ENCODE assay signal across 14 cellular contexts in genomic region chr21:29524055-29524454, GRCh38.
DNase-seq lines count a peak whose midpoint lies in the region; ATAC-seq and TF ChIP-seq lines count a peak whose summit lies in the region.
"Had no signal": no experiment of that assay in that cellular context is flagged by ENCODE, and none has a peak within 500 bp of the region (broad histone marks: within the 10 kb centered on the region; RNA-seq: fewer than 3 reads in every experiment).

No MANE protein-coding gene starts in this region.

- no peak overlapping the region for H2BK20ac ChIP-seq in IMR-90 (ENCODE audit: low read depth, low read length)

- H3K4ac ChIP-seq in IMR-90 (ENCODE audit: low read depth, low read length): no peak overlapping the region

- DNase-seq in IMR-90 (no peak), amniotic epithelial cell (ENCODE audit: low read depth) (peak; percentile 42), right cardiac atrium (peak in 1 of 3 donors; percentile 20), sigmoid colon (no peak), NCI-H2081 treated with DMSO at 0.1 percent for 48 hours (lab: John Stamatoyannopoulos, UW) (no peak), NCI-H524 treated with DMSO at 0.1 percent for 48 hours (lab: John Stamatoyannopoulos, UW) (no peak), retina (no peak)
- DNase-seq: C1 segment of cervical spinal cord; CD4-positive, alpha-beta T cell; DMS79; GOT3; H9 had no signal

- intact Hi-C loops in IMR-90 (cut with micrococcal nuclease): no loop called here
- intact Hi-C loops in right cardiac atrium (cut with DNase I): no loop called here
- intact Hi-C loops in sigmoid colon (cut with DNase I): no loop called here

- CTCF ChIA-PET in IMR-90 (lab: Yijun Ruan, JAX): interaction anchor here (1.8 kb wide), 1 partner anchor 10 kb away, joined by 3 read pairs; no protein-coding TSS in a partner anchor

- H3K4me1 ChIP-seq in IMR-90 (ENCODE audit: control insufficient read depth, insufficient read depth, low read length) (no peaks in the 10 kb centered on the region), right cardiac atrium (ENCODE audit: control insufficient read depth, insufficient read depth, low read length) (no peaks in the 10 kb centered on the region), sigmoid colon (peaks cover 0 to 16% (median 9%) of the 10 kb centered on the region in 4 donors)

- no peak for TF ChIP-seq RAD21 in IMR-90 (IDR thresholded peaks at IDR 0.05; ENCODE audit: low read length)

- dilution Hi-C loops in IMR-90 (cut with HindIII; ENCODE audit: low sequenced_read_pairs, unreplicated experiment): no loop called here

- no peaks in the 10 kb centered on the region for H4K20me1 ChIP-seq in IMR-90 (ENCODE audit: insufficient read depth, low read length)

- no peak overlapping the region for H3K56ac ChIP-seq in IMR-90 (ENCODE audit: extremely low read depth, insufficient read depth, low read length)

- TF ChIP-seq POLR2A in IMR-90 (IDR thresholded peaks at IDR 0.05; ENCODE audit: low read depth, low read length) (no peak), sigmoid colon (IDR thresholded peaks at IDR 0.05) (no peak)

- H3K9me1 ChIP-seq in IMR-90 (ENCODE audit: insufficient read depth, low read length): no peaks in the 10 kb centered on the region

- peaks cover 7% of the 10 kb centered on the region for H3K9me3 ChIP-seq in IMR-90 (ENCODE audit: control insufficient read depth, insufficient read depth, low read length)
- H3K9me3 ChIP-seq in right cardiac atrium (ENCODE audit: control insufficient read depth, low read length): no peaks in the 10 kb centered on the region
- peaks cover 0 to 11% (median under 1%) of the 10 kb centered on the region in 4 donors for H3K9me3 ChIP-seq in sigmoid colon

- in situ Hi-C loops in IMR-90 (cut with MboI; ENCODE audit: low sequenced_read_pairs): no loop called here

- H2AFZ ChIP-seq in IMR-90 (replicated peaks; ENCODE audit: low read length, poor library complexity): no peak overlapping the region

- H3K27ac ChIP-seq in IMR-90 (ENCODE audit: insufficient read depth, low read length) (no peak overlapping the region), right cardiac atrium (ENCODE audit: low read length) (no peak overlapping the region), sigmoid colon (peak overlapping the region in 3 of 4 donors; percentile 5 to 10 (median 9))
- H3K27ac ChIP-seq: HL-60 had no signal

- H2AK5ac ChIP-seq in IMR-90 (ENCODE audit: low read depth, low read length): no peak overlapping the region

- H3K27me3 ChIP-seq in IMR-90 (ENCODE audit: control insufficient read depth, insufficient read depth, low read length) (no peaks in the 10 kb centered on the region), right cardiac atrium (ENCODE audit: control insufficient read depth, insufficient read depth) (no peaks in the 10 kb centered on the region), sigmoid colon (no peaks in the 10 kb centered on the region)

- ATAC-seq in IMR-90 (ENCODE audit: low read depth) (no peak), right cardiac atrium (peak; percentile 65 to 81), HG03135 (IDR thresholded peaks at IDR 0.05; ENCODE audit: unreplicated experiment) (no peak)

- no peak for TF ChIP-seq EP300 in sigmoid colon (IDR thresholded peaks at IDR 0.05)

- no peak overlapping the region for H3K18ac ChIP-seq in IMR-90 (ENCODE audit: low read depth, low read length)

- H4K8ac ChIP-seq in IMR-90 (ENCODE audit: low read depth in 2 of 2, low read length in 2 of 2): no peak overlapping the region

- no peak overlapping the region for H4K5ac ChIP-seq in IMR-90 (ENCODE audit: low read depth, low read length)

- no peak overlapping the region for H3K4me3 ChIP-seq in IMR-90 (ENCODE audit: insufficient read depth, low read depth, low read length)
- no peak overlapping the region for H3K4me3 ChIP-seq in right cardiac atrium (ENCODE audit: low read length)
- H3K4me3 ChIP-seq in sigmoid colon: no peak overlapping the region

- no peaks in the 10 kb centered on the region for H3K36me3 ChIP-seq in IMR-90 (ENCODE audit: control insufficient read depth, insufficient read depth, low read length)
- H3K36me3 ChIP-seq in sigmoid colon: no peaks in the 10 kb centered on the region

- H2AK9ac ChIP-seq in IMR-90 (replicated peaks; ENCODE audit: low read depth, low read length, poor library complexity): no peak overlapping the region

- BruUV-seq in IMR-90 (replicated peaks; lab: Mats Ljungman, UMichigan): no TSS peak

- no peak overlapping the region for H3K9ac ChIP-seq in IMR-90 (ENCODE audit: low read depth, low read length)

- no peak overlapping the region for H3K4me2 ChIP-seq in IMR-90 (ENCODE audit: low read depth, low read length)

- no peak overlapping the region for H2BK120ac ChIP-seq in IMR-90 (ENCODE audit: low read depth, low read length)

- no peaks in the 10 kb centered on the region for H3K79me1 ChIP-seq in IMR-90 (ENCODE audit: low read depth in 1 of 2, low read length in 2 of 2)

- H3K14ac ChIP-seq in IMR-90 (replicated peaks; ENCODE audit: low read depth, low read length): no peak overlapping the region

- WGBS in IMR-90 (ENCODE audit: extremely low coverage in 2 of 2, insufficient read length in 1 of 2), 2 experiments: no CpG with 5 or more reads among the region's 1 CpG
- WGBS in right cardiac atrium: 67% methylated on average over 1 of the region's 1 CpG
- WGBS in sigmoid colon, 2 donors: 61 to 64% methylated on average over 1 of the region's 1 CpG

- POLR2A ChIA-PET in IMR-90 (lab: Charles Lee; ENCODE audit: unreplicated experiment): no interaction called here

- H3K23ac ChIP-seq in IMR-90 (ENCODE audit: low read depth, low read length): no peak overlapping the region

- no peak overlapping the region for H4K91ac ChIP-seq in IMR-90 (ENCODE audit: insufficient read depth, low read depth, low read length)

- no peak for TF ChIP-seq CTCF in IMR-90 (conservative IDR thresholded peaks at IDR 0.05; ENCODE audit: low read depth, low read length)
- no peak for TF ChIP-seq CTCF in sigmoid colon (IDR thresholded peaks at IDR 0.05)

- H2BK15ac ChIP-seq in IMR-90 (ENCODE audit: low read depth, low read length): peak overlapping the region; percentile 10; the same call in 1 of the 3 replicates

- no peak overlapping the region for H2BK5ac ChIP-seq in IMR-90 (ENCODE audit: low read depth, low read length, poor library complexity, severe bottlenecking)

TF ChIP-seq in IMR-90, 13 proteins besides CTCF, POLR2A, EP300 and RAD21:
- no peak for TF ChIP-seq MAZ (IDR thresholded peaks at IDR 0.05; ENCODE audit: borderline replicate concordance, low read depth, low read length)
- no peak for TF ChIP-seq RFX5 (IDR thresholded peaks at IDR 0.05; ENCODE audit: low read depth, low read length)
- TF ChIP-seq ELK1 (IDR thresholded peaks at IDR 0.05; ENCODE audit: borderline replicate concordance, low read depth, low read length): no peak
- TF ChIP-seq MAFK (IDR thresholded peaks at IDR 0.05; ENCODE audit: low read depth, low read length): no peak
- TF ChIP-seq FOS (IDR thresholded peaks at IDR 0.05; ENCODE audit: low read depth, low read length): no peak
- no peak for TF ChIP-seq RCOR1 (IDR thresholded peaks at IDR 0.05; ENCODE audit: insufficient replicate concordance, low read length)
- TF ChIP-seq CEBPB (IDR thresholded peaks at IDR 0.05; ENCODE audit: low read depth, low read length): no peak
- no peak for TF ChIP-seq CHD1 (IDR thresholded peaks at IDR 0.05; ENCODE audit: low read depth, low read length)
- no peak for TF ChIP-seq SMC3 (IDR thresholded peaks at IDR 0.05; ENCODE audit: low read depth, low read length)
- TF ChIP-seq BHLHE40 (IDR thresholded peaks at IDR 0.05; ENCODE audit: low read depth, low read length): no peak

Comparison
In these comparisons a context has a peak if more than half of its experiments do, and no peak if none do; other contexts are left out.
1. ATAC-seq: peak in right cardiac atrium (2 of 2); none in IMR-90 (single experiment) and HG03135 (single experiment).
2. H3K27ac ChIP-seq: peak in sigmoid colon (3 of 4); none in IMR-90 (single experiment) and right cardiac atrium (single experiment).